Comparison of ENCODE assay signal across 9 cellular contexts in genomic region chr4:184355111-184355604, GRCh38.
A peak's percentile ranks its signal among the peaks of the same experiment; 100 is the strongest.
DNase-seq lines count a peak whose midpoint lies in the region; ATAC-seq, FAIRE-seq and TF ChIP-seq lines count a peak whose summit lies in the region.
"Had no signal": no experiment of that assay in that cellular context is flagged by ENCODE, and none has a peak within 500 bp of the region (broad histone marks: within the 10 kb centered on the region; RNA-seq: fewer than 3 reads in every experiment).

No MANE protein-coding gene starts in this region.

- no peak overlapping the region for H4K8ac ChIP-seq in H1 (ENCODE audit: extremely low read depth, insufficient read depth, low read length)

- peak overlapping the region; percentile 88; the same call in 1 of the 2 replicates for H2AFZ ChIP-seq in H1 (ENCODE audit: low read length)

- POLR2A ChIA-PET in RWPE1 (lab: Yijun Ruan, JAX; ENCODE audit: low non-redundant PET) (no interaction called here), H1 (lab: Charles Lee; ENCODE audit: partially characterized antibody) (interaction anchor here (0.7 kb wide), 1 partner anchor 33 kb away, joined by 3 read pairs; no protein-coding TSS in a partner anchor)

- no peak overlapping the region for H4K5ac ChIP-seq in H1 (ENCODE audit: insufficient read length, low read depth, low read length)

- H2BK12ac ChIP-seq in H1 (ENCODE audit: low read depth, low read length), result no peak overlapping the region

- H2BK120ac ChIP-seq in H1 (replicated peaks; ENCODE audit: low read depth, low read length), result no peak overlapping the region

- no peak for TF ChIP-seq POLR2A in H54 (IDR thresholded peaks at IDR 0.05; ENCODE audit: low read depth, low read length)
- no peak for TF ChIP-seq POLR2A in H1 (IDR thresholded peaks at IDR 0.05; ENCODE audit: control extremely low read depth in 1 of 2, low read depth in 2 of 2, low read length in 2 of 2)

- H4K20me1 ChIP-seq in H1 (replicated peaks in 1 of 2; ENCODE audit: control insufficient read depth in 1 of 2, insufficient read depth in 2 of 2, low read length in 2 of 2), result no peaks in the 10 kb centered on the region

- H2BK20ac ChIP-seq in H1 (ENCODE audit: low read length), result peak overlapping the region; percentile 44; the same call in 1 of the 2 replicates

- H3K9ac ChIP-seq in H1 (replicated peaks in 1 of 4; ENCODE audit: extremely low read depth in 1 of 4, low read depth in 3 of 4, low read length in 3 of 4), result no peak overlapping the region

- H2BK5ac ChIP-seq in H1 (ENCODE audit: low read depth, low read length), result no peak overlapping the region; the same call in 1 of the 2 replicates

- peaks cover 0 to 9% (median 2%) of the 10 kb centered on the region in 4 experiments; a peak in 3 of 7 replicates for H3K4me1 ChIP-seq in H1 (replicated peaks in 1 of 4; ENCODE audit: control insufficient read depth in 3 of 4, insufficient read depth in 4 of 4, low read length in 3 of 4)

- CTCF ChIA-PET in RWPE1 (lab: Yijun Ruan, JAX) (interaction anchor here (0.7 kb wide), 1 partner anchor 91 kb away, joined by 5 read pairs; no protein-coding TSS in a partner anchor), H1 (lab: Charles Lee; ENCODE audit: partially characterized antibody) (interaction anchor here (0.6 kb wide), 1 partner anchor 36 kb away, joined by 3 read pairs; no protein-coding TSS in a partner anchor)

- 0 out of 2 replicates have a peak overlapping the region, but pooled peaks have one; percentile 25 for H2BK15ac ChIP-seq in H1 (ENCODE audit: low read length)

- no peaks in the 10 kb centered on the region for H3K23me2 ChIP-seq in H1 (ENCODE audit: low read depth, low read length)

- H3K27me3 ChIP-seq in H1 (replicated peaks in 1 of 4; ENCODE audit: control insufficient read depth in 3 of 4, extremely low read depth in 1 of 4, insufficient read depth in 3 of 4, low read length in 3 of 4), result no peaks in the 10 kb centered on the region

- no peak overlapping the region for H4K91ac ChIP-seq in H1 (replicated peaks; ENCODE audit: insufficient read length, low read length)

- H3K4me2 ChIP-seq in H1 (ENCODE audit: insufficient read depth in 1 of 2, low read depth in 2 of 2, low read length in 2 of 2), result no peak overlapping the region

- FAIRE-seq in H54 (lab: Jason Lieb, UNC), result no peak
- FAIRE-seq in H1 (lab: Jason Lieb, UNC), result no peak

- TF ChIP-seq CTCF in RWPE1 (conservative IDR thresholded peaks at IDR 0.05; ENCODE audit: low read depth) (no peak), H1 (IDR thresholded peaks at IDR 0.05; ENCODE audit: control extremely low read depth in 1 of 3, insufficient read depth in 1 of 3, low read depth in 1 of 3, low read length in 3 of 3) (no peak)

- no peak overlapping the region for H3K4me3 ChIP-seq in H1 (ENCODE audit: extremely low read depth in 1 of 4, insufficient read depth in 2 of 4, low read depth in 3 of 4, low read length in 4 of 4)

- no peak overlapping the region for H2AK5ac ChIP-seq in H1 (ENCODE audit: low read depth, low read length)

- no peak overlapping the region for H3K23ac ChIP-seq in H1 (ENCODE audit: insufficient read length)

- no peak for TF ChIP-seq EP300 in H1 (IDR thresholded peaks at IDR 0.05; ENCODE audit: borderline replicate concordance in 1 of 2, low read depth in 2 of 2, low read length in 2 of 2)

- no peaks in the 10 kb centered on the region for H3K79me1 ChIP-seq in H1 (ENCODE audit: low read depth, low read length)

- H3K36me3 ChIP-seq in H1 (ENCODE audit: control insufficient read depth in 2 of 4, insufficient read depth in 4 of 4, low read length in 3 of 4), result no peaks in the 10 kb centered on the region

- TF ChIP-seq RAD21 in H1 (IDR thresholded peaks at IDR 0.05 in 1 of 2, conservative IDR thresholded peaks at IDR 0.05 in 1 of 2; ENCODE audit: low read depth in 2 of 2, low read length in 2 of 2), result no peak

- H3K9me3 ChIP-seq in H1 (ENCODE audit: insufficient read depth in 2 of 2, low read depth in 1 of 2, low read length in 1 of 2), result no peaks in the 10 kb centered on the region

- 91% methylated on average over 2 of the region's 2 CpGs; no CpG with 5 or more reads in 1 of the 2 experiments for WGBS in H1 (ENCODE audit: extremely low coverage in 1 of 2, insufficient coverage in 1 of 2, insufficient read length in 1 of 2, insufficient replicate concordance in 2 of 2, low coverage in 1 of 2, low lambda C conversion rate in 2 of 2, missing lambda C conversion rate in 1 of 2), 2 experiments

- no peak overlapping the region for H3K18ac ChIP-seq in H1 (ENCODE audit: extremely low read depth, low read length)

- ATAC-seq in HG03342 (IDR thresholded peaks at IDR 0.05; ENCODE audit: unreplicated experiment), result no peak
- ATAC-seq: Panc1 had no signal

- DNase-seq in DMS53 treated with DMSO at 0.1 percent for 48 hours (lab: John Stamatoyannopoulos, UW; ENCODE audit: unreplicated experiment) (peak; percentile 15), H54 (ENCODE audit: insufficient read length, low spot score) (peak; percentile 43), RWPE1 (ENCODE audit: low spot score) (peak; percentile 24), H1 (ENCODE audit: low read depth in 1 of 2, low spot score in 2 of 2) (peak in 1 of 2 experiments; percentile 22), mucosa of gallbladder (ENCODE audit: low spot score) (peak; percentile 55), NCI-H82 treated with DMSO at 0.1 percent for 48 hours (lab: John Stamatoyannopoulos, UW; ENCODE audit: unreplicated experiment) (no peak), NCI-H1092 treated with DMSO at 0.1 percent for 48 hours (lab: John Stamatoyannopoulos, UW) (no peak)

- no peak overlapping the region for H3K4ac ChIP-seq in H1 (replicated peaks; ENCODE audit: insufficient read length, low read depth, low read length)

- H3K56ac ChIP-seq in H1 (replicated peaks; ENCODE audit: insufficient read length, low read depth, low read length), result no peak overlapping the region

- peak overlapping the region; percentile 61 for H3K27ac ChIP-seq in RWPE1
- no peak overlapping the region for H3K27ac ChIP-seq in H1 (ENCODE audit: low read depth, low read length)

- no peaks in the 10 kb centered on the region for H3K79me2 ChIP-seq in H1 (ENCODE audit: control insufficient read depth in 1 of 2, insufficient read depth in 2 of 2, low read length in 2 of 2)

- H3K14ac ChIP-seq in H1 (ENCODE audit: insufficient read length), result no peak overlapping the region

TF ChIP-seq in H1, 55 proteins besides CTCF, POLR2A, EP300 and RAD21:
- TF ChIP-seq KDM1A (IDR thresholded peaks at IDR 0.05; ENCODE audit: borderline replicate concordance, low read length) (no peak), KDM5A (IDR thresholded peaks at IDR 0.05; ENCODE audit: low read length) (no peak), JUN (IDR thresholded peaks at IDR 0.05; ENCODE audit: low read depth, low read length) (no peak), SIX5 (IDR thresholded peaks at IDR 0.05; ENCODE audit: low read depth, low read length) (no peak), TAF7 (optimal IDR thresholded peaks at IDR 0.05; ENCODE audit: borderline replicate concordance, low read depth, low read length) (no peak), CEBPB (IDR thresholded peaks at IDR 0.05; ENCODE audit: low read depth, low read length) (no peak), BRCA1 (IDR thresholded peaks at IDR 0.05; ENCODE audit: low read depth, low read length) (no peak), TEAD4 (IDR thresholded peaks at IDR 0.05; ENCODE audit: low read depth, low read length) (no peak), RXRA (IDR thresholded peaks at IDR 0.05; ENCODE audit: insufficient read depth, low read depth, low read length) (no peak), USF2 (IDR thresholded peaks at IDR 0.05; ENCODE audit: low read length) (no peak)

Comparison
In these comparisons a context has a peak if more than half of its experiments do, and no peak if none do; other contexts are left out.
1. DNase-seq: peak in DMS53 treated with DMSO at 0.1 percent for 48 hours (single experiment), H54 (single experiment), RWPE1 (single experiment) and mucosa of gallbladder (single experiment); none in NCI-H82 treated with DMSO at 0.1 percent for 48 hours (single experiment) and NCI-H1092 treated with DMSO at 0.1 percent for 48 hours (single experiment).